ENCODE assay signal across 8 cellular contexts in the genomic region with DNA sequence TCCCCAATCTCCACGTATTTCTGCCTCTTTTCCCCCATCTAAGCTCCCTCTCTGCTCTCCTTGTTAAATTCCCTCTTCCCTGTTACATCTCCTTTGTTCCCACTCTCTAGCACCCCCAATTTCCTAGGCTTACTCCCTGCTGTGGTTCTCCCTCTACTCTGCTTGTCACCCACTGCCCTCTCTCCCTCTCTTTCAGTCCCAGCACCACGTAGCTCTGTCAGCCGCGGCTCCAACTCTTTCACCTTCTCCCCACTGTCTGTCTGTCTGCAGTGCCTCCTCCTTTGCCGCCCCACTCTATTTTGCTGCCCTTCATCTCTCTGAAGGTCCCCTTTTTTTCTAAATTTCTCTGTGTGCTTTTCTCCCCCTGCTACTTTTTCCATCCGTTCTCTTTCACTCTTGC. TPM values are rescaled to one million over a fixed set of nuclear protein-coding genes. Genes with fewer than 3 reads are reported as not detected.
DNase-seq lines count a peak whose midpoint lies in the region; ATAC-seq and TF ChIP-seq lines count a peak whose summit lies in the region.

No MANE protein-coding gene starts in this region.

- H3K36me3 ChIP-seq in CD4-positive, alpha-beta memory T cell (ENCODE audit: insufficient read depth, low read length) = peaks cover 8% of the 10 kb centered on the region
- H3K36me3 ChIP-seq in neural cell (ENCODE audit: insufficient read depth, low read length) = no peaks in the 10 kb centered on the region

- POLR2A ChIA-PET in CD4-positive, alpha-beta memory T cell (lab: Charles Lee; ENCODE audit: partially characterized antibody) = no interaction called here

- H3K9ac ChIP-seq in neural cell (ENCODE audit: low read length) = peak overlapping the region; percentile 78

- H4K20me1 ChIP-seq in neural cell (ENCODE audit: insufficient read depth) = no peaks in the 10 kb centered on the region

- H3K9me3 Mint-ChIP-seq in CD4-positive, alpha-beta memory T cell = peaks cover 6 to 97% (median 78%) of the 10 kb centered on the region in 8 donors
- H3K9me3 Mint-ChIP-seq in endothelial cell (ENCODE audit: unreplicated experiment) = peaks cover 13% of the 10 kb centered on the region

- CTCF ChIA-PET in CD4-positive, alpha-beta memory T cell (lab: Charles Lee; ENCODE audit: partially characterized antibody) = no interaction called here

- H3K4me1 Mint-ChIP-seq in CD4-positive, alpha-beta memory T cell = peaks cover 20 to 46% (median 32%) of the 10 kb centered on the region in 4 donors
- peaks cover 15% of the 10 kb centered on the region for H3K4me1 Mint-ChIP-seq in endothelial cell (ENCODE audit: unreplicated experiment)

- in situ Hi-C loops in KBM-7 (cut with MboI; ENCODE audit: low pct_unique_long_range_greater_than_20kb, low sequenced_read_pairs) = no loop called here

- TF ChIP-seq RAD21 in neural cell (conservative IDR thresholded peaks at IDR 0.05) = no peak

- no peak for TF ChIP-seq CTCF in endothelial cell (IDR thresholded peaks at IDR 0.05; ENCODE audit: unreplicated experiment)
- TF ChIP-seq CTCF in neural cell (IDR thresholded peaks at IDR 0.05; ENCODE audit: poor library complexity, severe bottlenecking) = no peak

- ATAC-seq in GM21367 (IDR thresholded peaks at IDR 0.05; ENCODE audit: unreplicated experiment) = no peak
- no peak for ATAC-seq in GM21825 (IDR thresholded peaks at IDR 0.05; ENCODE audit: unreplicated experiment)

- H3K4me1 ChIP-seq in CD4-positive, alpha-beta memory T cell (ENCODE audit: insufficient read depth, low read length) = peaks cover 17% of the 10 kb centered on the region

- H3K27me3 ChIP-seq in CD4-positive, alpha-beta memory T cell (ENCODE audit: insufficient read depth, low read length) = no peaks in the 10 kb centered on the region
- H3K27me3 ChIP-seq in neural cell (ENCODE audit: insufficient read depth, low read depth, low read length) = no peaks in the 10 kb centered on the region

- intact Hi-C loops in CD4-positive, alpha-beta memory T cell (cut with micrococcal nuclease) = no loop called here

- peak overlapping the region; percentile 94 to 99 (median 99) for H3K4me3 Mint-ChIP-seq in CD4-positive, alpha-beta memory T cell
- peak overlapping the region; percentile 96 for H3K4me3 Mint-ChIP-seq in endothelial cell (ENCODE audit: unreplicated experiment)

- TF ChIP-seq EP300 in neural cell (conservative IDR thresholded peaks at IDR 0.05; ENCODE audit: poor library complexity, severe bottlenecking) = no peak

- no peak overlapping the region for H3K27ac ChIP-seq in CD4-positive, alpha-beta memory T cell (ENCODE audit: low read depth, low read length)
- H3K27ac ChIP-seq in neural cell (ENCODE audit: low read length) = peak overlapping the region; percentile 72

- no peaks in the 10 kb centered on the region for H3K9me2 ChIP-seq in neural cell (ENCODE audit: insufficient read depth, low read length)

- no peak for DNase-seq in CD4-positive, alpha-beta memory T cell
- peak; percentile 17 for DNase-seq in NCI-H69 (lab: John Stamatoyannopoulos, UW)
- DNase-seq in endothelial cell (ENCODE audit: low spot score) = no peak
- DNase-seq in AG08396 (ENCODE audit: low spot score) = no peak
- no peak for DNase-seq in KBM-7

- H3K27me3 Mint-ChIP-seq in CD4-positive, alpha-beta memory T cell = peaks cover 0 to 1% of the 10 kb centered on the region in 2 donors
- H3K27me3 Mint-ChIP-seq in endothelial cell (ENCODE audit: unreplicated experiment) = peaks cover 7% of the 10 kb centered on the region

- H3K9me3 ChIP-seq in CD4-positive, alpha-beta memory T cell (ENCODE audit: control insufficient read depth in 1 of 2, low read length in 2 of 2) = peaks cover 0 to 15% of the 10 kb centered on the region in 2 donors
- no peaks in the 10 kb centered on the region for H3K9me3 ChIP-seq in neural cell (ENCODE audit: low read length)

- H3F3A ChIP-seq in neural cell (ENCODE audit: insufficient read depth, low read length, poor library complexity, severe bottlenecking) = peaks cover 5% of the 10 kb centered on the region

- peaks cover 25% of the 10 kb centered on the region for H3K79me2 ChIP-seq in neural cell (replicated peaks; ENCODE audit: insufficient read depth, low read length)

- H2AFZ ChIP-seq in neural cell (ENCODE audit: low read depth, low read length) = no peak overlapping the region

- H3K27ac Mint-ChIP-seq in CD4-positive, alpha-beta memory T cell = peak overlapping the region; percentile 5 to 98 (median 98)
- H3K27ac Mint-ChIP-seq in endothelial cell (ENCODE audit: unreplicated experiment) = peak overlapping the region; percentile 86

- peaks cover 58 to 64% of the 10 kb centered on the region in 2 donors for H3K36me3 Mint-ChIP-seq in CD4-positive, alpha-beta memory T cell
- H3K36me3 Mint-ChIP-seq in endothelial cell (ENCODE audit: low read depth, unreplicated experiment) = peaks cover 48% of the 10 kb centered on the region

- H3K4me3 ChIP-seq in CD4-positive, alpha-beta memory T cell (ENCODE audit: low read length in 2 of 2) = peak overlapping the region; percentile 55 to 98
- H3K4me3 ChIP-seq in neural cell (ENCODE audit: low read length) = peak overlapping the region; percentile 86

- H3K4me2 ChIP-seq in neural cell (ENCODE audit: low read length) = peak overlapping the region; percentile 86

TF ChIP-seq in neural cell, 6 proteins besides CTCF, POLR2A, EP300 and RAD21:
- TF ChIP-seq POLR2AphosphoS5 (IDR thresholded peaks at IDR 0.05) (no peak), MXI1 (conservative IDR thresholded peaks at IDR 0.05; ENCODE audit: poor library complexity, severe bottlenecking) (no peak), TAF1 (IDR thresholded peaks at IDR 0.05; ENCODE audit: low read depth) (no peak), EZH2 (IDR thresholded peaks at IDR 0.05; ENCODE audit: borderline replicate concordance, insufficient read depth, low read length, poor library complexity, severe bottlenecking) (no peak), SMC3 (conservative IDR thresholded peaks at IDR 0.05; ENCODE audit: poor library complexity) (no peak)
- TF ChIP-seq, protein P1, sequence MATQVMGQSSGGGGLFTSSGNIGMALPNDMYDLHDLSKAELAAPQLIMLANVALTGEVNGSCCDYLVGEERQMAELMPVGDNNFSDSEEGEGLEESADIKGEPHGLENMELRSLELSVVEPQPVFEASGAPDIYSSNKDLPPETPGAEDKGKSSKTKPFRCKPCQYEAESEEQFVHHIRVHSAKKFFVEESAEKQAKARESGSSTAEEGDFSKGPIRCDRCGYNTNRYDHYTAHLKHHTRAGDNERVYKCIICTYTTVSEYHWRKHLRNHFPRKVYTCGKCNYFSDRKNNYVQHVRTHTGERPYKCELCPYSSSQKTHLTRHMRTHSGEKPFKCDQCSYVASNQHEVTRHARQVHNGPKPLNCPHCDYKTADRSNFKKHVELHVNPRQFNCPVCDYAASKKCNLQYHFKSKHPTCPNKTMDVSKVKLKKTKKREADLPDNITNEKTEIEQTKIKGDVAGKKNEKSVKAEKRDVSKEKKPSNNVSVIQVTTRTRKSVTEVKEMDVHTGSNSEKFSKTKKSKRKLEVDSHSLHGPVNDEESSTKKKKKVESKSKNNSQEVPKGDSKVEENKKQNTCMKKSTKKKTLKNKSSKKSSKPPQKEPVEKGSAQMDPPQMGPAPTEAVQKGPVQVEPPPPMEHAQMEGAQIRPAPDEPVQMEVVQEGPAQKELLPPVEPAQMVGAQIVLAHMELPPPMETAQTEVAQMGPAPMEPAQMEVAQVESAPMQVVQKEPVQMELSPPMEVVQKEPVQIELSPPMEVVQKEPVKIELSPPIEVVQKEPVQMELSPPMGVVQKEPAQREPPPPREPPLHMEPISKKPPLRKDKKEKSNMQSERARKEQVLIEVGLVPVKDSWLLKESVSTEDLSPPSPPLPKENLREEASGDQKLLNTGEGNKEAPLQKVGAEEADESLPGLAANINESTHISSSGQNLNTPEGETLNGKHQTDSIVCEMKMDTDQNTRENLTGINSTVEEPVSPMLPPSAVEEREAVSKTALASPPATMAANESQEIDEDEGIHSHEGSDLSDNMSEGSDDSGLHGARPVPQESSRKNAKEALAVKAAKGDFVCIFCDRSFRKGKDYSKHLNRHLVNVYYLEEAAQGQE (IDR thresholded peaks at IDR 0.05; ENCODE audit: borderline replicate concordance) = no peak

RNA-seq across cellular contexts. Expression of a gene that starts 1.0 kb away (rescaled TPM):
- total RNA-seq in CD4-positive, alpha-beta memory T cell = 10 to 100 TPM; 48.0 to 56.0 TPM
- 1 to 10 TPM; 2.3 to 5.0 TPM for polyA plus RNA-seq in CD4-positive, alpha-beta memory T cell
- total RNA-seq in endothelial cell (ENCODE audit: unreplicated experiment) = 16.3 TPM
- 27.5 and 30.1 TPM in 2 replicates for polyA plus RNA-seq in neural cell
- 79.9 and 81.0 TPM in 2 replicates for polyA minus RNA-seq in neural cell

RNA-seq across cellular contexts. Expression of a gene that starts 45.2 kb away (rescaled TPM):
- total RNA-seq in CD4-positive, alpha-beta memory T cell = 10 to 100 TPM; 18.6 to 19.0 TPM
- 1 to 10 TPM in 1 of 2 donors, under 1 TPM in 1; 0.69 to 7.2 TPM for polyA plus RNA-seq in CD4-positive, alpha-beta memory T cell
- 18.5 TPM for total RNA-seq in endothelial cell (ENCODE audit: unreplicated experiment)
- 9.7 and 10.9 TPM in 2 replicates for polyA plus RNA-seq in neural cell
- 53.3 and 61.9 TPM in 2 replicates for polyA minus RNA-seq in neural cell

RNA-seq across cellular contexts. Expression of a gene that starts 45.9 kb away (rescaled TPM):
- total RNA-seq in CD4-positive, alpha-beta memory T cell = 10 to 100 TPM; 23.4 to 23.9 TPM
- polyA plus RNA-seq in CD4-positive, alpha-beta memory T cell = 1 to 10 TPM; 2.2 to 5.9 TPM
- total RNA-seq in endothelial cell (ENCODE audit: unreplicated experiment) = 10.3 TPM
- polyA plus RNA-seq in neural cell = 38.7 and 48.6 TPM in 2 replicates
- 64.8 and 76.3 TPM in 2 replicates for polyA minus RNA-seq in neural cell
